ENCODE assay signal across 34 cellular contexts in the genomic region with DNA sequence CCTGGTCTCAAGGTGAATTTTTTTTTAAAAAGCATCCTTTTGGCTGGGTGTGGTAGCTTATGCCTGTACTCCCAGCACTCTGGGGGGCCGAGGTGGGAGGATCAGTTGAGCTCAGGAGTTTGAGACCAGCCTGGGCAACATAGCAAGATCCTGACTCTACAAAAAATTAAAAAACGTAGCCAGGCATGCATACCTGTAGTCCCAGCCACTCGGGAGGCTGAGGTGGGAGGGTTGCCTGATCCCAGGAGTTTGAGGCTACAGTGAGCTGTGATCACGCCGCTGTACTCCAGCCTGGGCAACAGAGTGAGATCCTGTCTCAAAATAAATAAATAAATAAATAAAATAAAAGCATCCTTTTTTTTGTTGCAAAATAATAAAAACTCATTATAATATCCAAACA. TPM values are rescaled to one million over a fixed set of nuclear protein-coding genes. Genes with fewer than 3 reads are reported as not detected.
DNase-seq lines count a peak whose midpoint lies in the region; ATAC-seq, FAIRE-seq and TF ChIP-seq lines count a peak whose summit lies in the region.
"Had no signal": no experiment of that assay in that cellular context is flagged by ENCODE, and none has a peak within 500 bp of the region (broad histone marks: within the 10 kb centered on the region; RNA-seq: fewer than 3 reads in every experiment).

No MANE protein-coding gene starts in this region.

- no peaks in the 10 kb centered on the region for H4K20me1 ChIP-seq in K562 (replicated peaks; ENCODE audit: control insufficient read depth, insufficient read depth, low read length)
- H4K20me1 ChIP-seq: BLaER1; BLaER1 treated with 17β-estradiol and CSF1 and Interleukin-3, amounts not matched to agents 10 nM and 100 nM had no signal

- no peak overlapping the region for H3K4me2 ChIP-seq in K562 (ENCODE audit: insufficient read depth, low read length)
- H3K4me2 ChIP-seq: A549 had no signal

- H3K27me3 ChIP-seq in K562 (ENCODE audit: control insufficient read depth in 2 of 2, insufficient read depth in 2 of 2, low read length in 2 of 2) = peaks cover 5 to 59% of the 10 kb centered on the region in 2 experiments; a peak in 3 of 5 replicates
- H3K27me3 ChIP-seq: BE2C; BLaER1; BLaER1 treated with 17β-estradiol and CSF1 and Interleukin-3, amounts not matched to agents 10 nM and 100 nM had no signal

- H3K9me3 ChIP-seq in HEK293 (ENCODE audit: control insufficient read depth, insufficient read depth, low read depth, low read length) (no peaks in the 10 kb centered on the region), K562 (replicated peaks; ENCODE audit: control insufficient read depth, insufficient read depth, low read depth, low read length) (no peaks in the 10 kb centered on the region)
- H3K9me3 ChIP-seq: A549; BE2C; BLaER1; BLaER1 treated with 17β-estradiol and CSF1 and Interleukin-3, amounts not matched to agents 10 nM and 100 nM; Caco-2 had no signal

- H3K36me3 ChIP-seq in HEK293 (ENCODE audit: control insufficient read depth in 2 of 2, insufficient read depth in 1 of 2, low read length in 2 of 2) (peaks cover 0 to 10% of the 10 kb centered on the region in 2 experiments; a peak in 1 of 3 replicates), K562 (ENCODE audit: control insufficient read depth, insufficient read depth, low read length) (no peaks in the 10 kb centered on the region)
- H3K36me3 ChIP-seq: BLaER1 had no signal

- POLR2A ChIA-PET in HEK293 (lab: Yijun Ruan, JAX) = no interaction called here
- POLR2A ChIA-PET in WTC11 (lab: Charles Lee) = interaction anchor here (0.6 kb wide), 1 partner anchor 44 kb away, joined by 3 read pairs; no protein-coding TSS in a partner anchor
- POLR2A ChIA-PET in K562 (lab: Yijun Ruan, JAX) = interaction anchor here (0.6 kb wide), 1 partner anchor 1284 kb away, joined by 3 read pairs; no protein-coding TSS in a partner anchor

- H3K27ac Mint-ChIP-seq in WTC11 = no peak overlapping the region
- no peak overlapping the region for H3K27ac Mint-ChIP-seq in activated T-cell treated with anti-CD3 and anti-CD28 coated beads, Interleukin-2, amount 50 U/mL, for 24 hours
- H3K27ac Mint-ChIP-seq: B cell; CD14-positive monocyte; CD4-positive, alpha-beta T cell; CD4-positive, CD25-positive, alpha-beta regulatory T cell; CD8-positive, alpha-beta memory T cell; CD8-positive, alpha-beta T cell had no signal

- H3K4me1 ChIP-seq in HEK293 (ENCODE audit: control insufficient read depth, insufficient read depth, low read length) (no peaks in the 10 kb centered on the region), K562 (replicated peaks in 1 of 2; ENCODE audit: control insufficient read depth in 2 of 2, insufficient read depth in 2 of 2, low read length in 2 of 2) (no peaks in the 10 kb centered on the region)
- H3K4me1 ChIP-seq: A549, BE2C had no signal

- H3K4me3 Mint-ChIP-seq in WTC11 = no peak overlapping the region
- H3K4me3 Mint-ChIP-seq in activated T-cell treated with anti-CD3 and anti-CD28 coated beads, Interleukin-2, amount 50 U/mL, for 24 hours = no peak overlapping the region
- H3K4me3 Mint-ChIP-seq: B cell; CD14-positive monocyte; CD4-positive, alpha-beta memory T cell; CD4-positive, alpha-beta T cell; CD4-positive, CD25-positive, alpha-beta regulatory T cell; CD8-positive, alpha-beta memory T cell; CD8-positive, alpha-beta T cell had no signal

- TF ChIP-seq EP300 in K562 (IDR thresholded peaks at IDR 0.05; ENCODE audit: low read length) = no peak

- 0 out of 2 replicates have a peak, but pooled peaks cover 3% of the 10 kb centered on the region for H3K36me3 Mint-ChIP-seq in WTC11
- no peaks in the 10 kb centered on the region for H3K36me3 Mint-ChIP-seq in activated T-cell treated with anti-CD3 and anti-CD28 coated beads, Interleukin-2, amount 50 U/mL, for 24 hours (ENCODE audit: low read depth)
- H3K36me3 Mint-ChIP-seq: CD14-positive monocyte; CD4-positive, alpha-beta memory T cell; CD4-positive, CD25-positive, alpha-beta regulatory T cell; CD8-positive, alpha-beta memory T cell; CD8-positive, alpha-beta T cell had no signal

- no peak for TF ChIP-seq CTCF in HEK293 (tag by site-specific recombination; IDR thresholded peaks at IDR 0.05)
- no peak for TF ChIP-seq CTCF in WTC11 (IDR thresholded peaks at IDR 0.05)
- no peak for TF ChIP-seq CTCF in K562 (IDR thresholded peaks at IDR 0.05 in 2 of 3, conservative IDR thresholded peaks at IDR 0.05 in 1 of 3; ENCODE audit: insufficient read depth in 2 of 3, low read depth in 1 of 3, low read length in 3 of 3)

- H3K4me1 Mint-ChIP-seq in WTC11 = peaks cover 18% of the 10 kb centered on the region
- H3K4me1 Mint-ChIP-seq in activated T-cell treated with anti-CD3 and anti-CD28 coated beads, Interleukin-2, amount 50 U/mL, for 24 hours (ENCODE audit: low read depth) = no peaks in the 10 kb centered on the region
- H3K4me1 Mint-ChIP-seq: B cell; CD14-positive monocyte; CD4-positive, CD25-positive, alpha-beta regulatory T cell; CD8-positive, alpha-beta memory T cell had no signal

- H2AFZ ChIP-seq in K562 (ENCODE audit: low read depth, low read length) = no peak overlapping the region

- intact Hi-C loops in K562 (cut with micrococcal nuclease) = no loop called here

- H3K9me1 ChIP-seq in K562 (ENCODE audit: control insufficient read depth, insufficient read depth, low read length) = no peaks in the 10 kb centered on the region

- H3K9me3 Mint-ChIP-seq in WTC11 = no peaks in the 10 kb centered on the region
- no peaks in the 10 kb centered on the region for H3K9me3 Mint-ChIP-seq in activated T-cell treated with anti-CD3 and anti-CD28 coated beads, Interleukin-2, amount 50 U/mL, for 24 hours
- H3K9me3 Mint-ChIP-seq: CD14-positive monocyte; CD4-positive, alpha-beta memory T cell; CD4-positive, alpha-beta T cell; CD4-positive, CD25-positive, alpha-beta regulatory T cell; CD8-positive, alpha-beta memory T cell; CD8-positive, alpha-beta T cell had no signal

- no peaks in the 10 kb centered on the region for H3K27me3 Mint-ChIP-seq in WTC11 (ENCODE audit: low read depth)
- no peaks in the 10 kb centered on the region for H3K27me3 Mint-ChIP-seq in activated T-cell treated with anti-CD3 and anti-CD28 coated beads, Interleukin-2, amount 50 U/mL, for 24 hours
- H3K27me3 Mint-ChIP-seq: B cell; CD4-positive, alpha-beta memory T cell; CD4-positive, alpha-beta T cell; CD4-positive, CD25-positive, alpha-beta regulatory T cell; CD8-positive, alpha-beta memory T cell had no signal

- in situ Hi-C loops in K562 (cut with MboI) = no loop called here

- no peak overlapping the region for H3K27ac ChIP-seq in HEK293 (ENCODE audit: extremely low read depth, low read depth, low read length)
- H3K27ac ChIP-seq in K562 (ENCODE audit: extremely low read depth, low read depth, low read length) = no peak overlapping the region
- H3K27ac ChIP-seq: 22Rv1; A549; BLaER1; BLaER1 treated with 17β-estradiol and CSF1 and Interleukin-3, amounts not matched to agents 10 nM and 100 nM; C4-2B had no signal

- 9% methylated on average over 4 of the region's 5 CpGs for WGBS in K562 (ENCODE audit: insufficient coverage, low coverage, missing lambda C conversion rate)

- TF ChIP-seq POLR2A in K562 (conservative IDR thresholded peaks at IDR 0.05) = no peak

- ATAC-seq in WTC11 = no peak
- no peak for ATAC-seq in K562
- ATAC-seq in GM18498 (IDR thresholded peaks at IDR 0.05; ENCODE audit: unreplicated experiment) = no peak
- ATAC-seq: A549; CD8-positive, alpha-beta T cell had no signal

- CTCF ChIA-PET in HEK293 (lab: Yijun Ruan, JAX) (interaction anchor here (0.6 to 1.7 kb wide), 2 partner anchors 16 to 495 kb away, joined by 3 to 6 read pairs; no protein-coding TSS in a partner anchor), WTC11 (lab: Charles Lee) (interaction anchor here (0.6 to 1.6 kb wide), 3 partner anchors 10 to 48 kb away, joined by 3 read pairs; no protein-coding TSS in a partner anchor), K562 (lab: Yijun Ruan, JAX; ENCODE audit: low intra/inter-chr PET ratio) (no interaction called here)

- H3K79me2 ChIP-seq in K562 (ENCODE audit: control insufficient read depth, insufficient read depth, low read length) = no peaks in the 10 kb centered on the region

- DNase-seq in WTC11 (ENCODE audit: low spot score) (no peak), K562 (ENCODE audit: extremely low read depth in 1 of 4, low spot score in 3 of 4) (no peak), Kasumi-1 (lab: John Stamatoyannopoulos, UW) (no peak)
- no peak for DNase-seq in activated T-cell treated with anti-CD3 and anti-CD28 coated beads, Interleukin-2, amount 50 U/mL, for 24 hours
- DNase-seq: 8988T; ACHN; AML-193; BE2C; Caco-2; Calu3; CD4-positive, alpha-beta memory T cell; CD4-positive, alpha-beta T cell; CD4-positive, CD25-positive, alpha-beta regulatory T cell; CD8-positive, alpha-beta memory T cell; CD8-positive, alpha-beta T cell; COR-L47; DMS 273 treated with DMSO at 0.1 percent for 48 hours; DMS153; DMS53; DMS79; DMS79 treated with DMSO at 0.1 percent for 48 hours; DND-41; EL had no signal

- BruUV-seq in K562 (replicated peaks; lab: Mats Ljungman, UMichigan) = no TSS peak

- no peak overlapping the region for H3K9ac ChIP-seq in K562 (ENCODE audit: insufficient read depth in 1 of 2, low read depth in 2 of 2, low read length in 2 of 2)
- H3K9ac ChIP-seq: BLaER1; BLaER1 treated with 17β-estradiol and CSF1 and Interleukin-3, amounts not matched to agents 10 nM and 100 nM had no signal

- H3K4me3 ChIP-seq in HEK293 (ENCODE audit: low read depth, low read length) (no peak overlapping the region), K562 (no peak overlapping the region)
- H3K4me3 ChIP-seq: A549; BLaER1; BLaER1 treated with 17β-estradiol and CSF1 and Interleukin-3, amounts not matched to agents 10 nM and 100 nM had no signal

- no peak for TF ChIP-seq RAD21 in K562 (CRISPR knock-in tag; conservative IDR thresholded peaks at IDR 0.05 in 1 of 2, IDR thresholded peaks at IDR 0.05 in 1 of 2)

- no peak for FAIRE-seq in K562 (lab: Jason Lieb, UNC)
- FAIRE-seq: A204.1, A549, D721Med had no signal

RNA-seq across cellular contexts. Expression of a gene that starts 12.4 kb away (rescaled TPM):
- total RNA-seq in WTC11 (2021) = 21.8 to 27.6 TPM (median 23.9 TPM) in 3 replicates
- 6.5 and 12.5 TPM in 2 replicates for total RNA-seq in K562 (2011; cell fraction: chromatin; rRNA removed; ENCODE audit: low replicate concordance)
- 3.6 and 4.2 TPM in 2 replicates for total RNA-seq in K562 (2011; cell fraction: nucleolus; rRNA removed)
- total RNA-seq in K562 (2011; cell fraction: nucleoplasm; rRNA removed) = 8.4 and 8.6 TPM in 2 replicates
- total RNA-seq in K562 (2014; rRNA removed) = 0.23 and 0.65 TPM in 2 replicates
- 0.19 and 0.55 TPM in 2 replicates for total RNA-seq in K562 (2014; rRNA removed; fragmentation: Illumina TruSeq; extraction: Trizol)
- total RNA-seq in K562 (2015; rRNA removed; fragmentation: Illumina TruSeq; extraction: Trizol) = 0.26 and 0.33 TPM in 2 replicates
- total RNA-seq in K562 (2021) = 0.60 and 0.94 TPM in 2 replicates
- polyA plus RNA-seq in K562 (2011; rRNA removed) = 1.4 and 2.1 TPM in 2 replicates
- polyA plus RNA-seq in K562 (2011; cell fraction: cytosol; rRNA removed) = 1.2 and 1.7 TPM in 2 replicates
- 2.7 and 3.5 TPM in 2 replicates for polyA plus RNA-seq in K562 (2011; cell fraction: nucleus; rRNA removed)
- polyA plus RNA-seq in K562 (2012) = 0.90 and 2.6 TPM in 2 replicates
- 0.47 and 0.76 TPM in 2 replicates for polyA plus RNA-seq in K562 (2014; fragmentation: Illumina TruSeq; extraction: Trizol)
- polyA plus RNA-seq in K562 (2014; fragmentation: Nextera tagmentation; extraction: Ambion mirVana) = not detected
- 0.58 and 0.60 TPM in 2 replicates for polyA plus RNA-seq in K562 (2014; rRNA removed)
- polyA minus RNA-seq in K562 (2011; rRNA and poly(A)+ RNA removed) = 0.70 and 1.9 TPM in 2 replicates
- 0.57 and 1.7 TPM in 2 replicates for polyA minus RNA-seq in K562 (2011; cell fraction: cytosol; rRNA and poly(A)+ RNA removed)
- 1.1 and 1.4 TPM in 2 replicates for polyA minus RNA-seq in K562 (2011; cell fraction: nucleus; rRNA and poly(A)+ RNA removed)
- polyA plus RNA-seq: CD4-positive, alpha-beta memory T cell; CD8-positive, alpha-beta memory T cell had no signal
